Comparison of ENCODE assay signal across 8 cellular contexts in genomic region chr10:100986952-100987684, GRCh38. TPM values are rescaled to one million over a fixed set of nuclear protein-coding genes. Genes with fewer than 3 reads are reported as not detected.
DNase-seq lines count a peak whose midpoint lies in the region; ATAC-seq and TF ChIP-seq lines count a peak whose summit lies in the region.

MRPL43 (minus strand) TSS chr10:100987497; CDS start chr10:100987443, 54 bp downstream.
TWNK (plus strand) TSS chr10:100987543; CDS start chr10:100988211, 668 bp downstream.

- DNase-seq in AG04450 (ENCODE audit: low read depth, low spot score) (no peak), NCI-H446 (lab: John Stamatoyannopoulos, UW) (peak; percentile 44 to 69), cerebellum (ENCODE audit: low spot score) (peak; percentile 93), kidney glomerular epithelial cell (lab: John Stamatoyannopoulos, UW) (peak; percentile 60)
- DNase-seq in activated CD4-positive, alpha-beta T cell treated with anti-CD3 and anti-CD28 coated beads for 24 hours (ENCODE audit: low read depth in 2 of 2) = peak; percentile 76 to 77
- peak; percentile 92 for DNase-seq in stimulated activated CD4-positive, alpha-beta T cell treated with anti-CD3 and anti-CD28 coated beads, Interleukin-15, amount 100 ng/mL, for 24 hours

- peak within 1 kb of the TSS; percentile 97 for H3K4me3 ChIP-seq in AG04450 (ENCODE audit: low read depth, low read length)

- no peaks in the 10 kb centered on the region for H3K27me3 ChIP-seq in AG04450 (ENCODE audit: control insufficient read depth, insufficient read depth, low read length)

- TF ChIP-seq CTCF in AG04450 (IDR thresholded peaks at IDR 0.05; ENCODE audit: low read depth, low read length) = no peak

- ATAC-seq in GM18867 (IDR thresholded peaks at IDR 0.05; ENCODE audit: unreplicated experiment) (peak; percentile 78), HG03097 (IDR thresholded peaks at IDR 0.05; ENCODE audit: low FRiP score, unreplicated experiment) (peak; percentile 62)

- CTCF ChIA-PET in AG04450 (lab: Charles Lee) = interaction anchor here (1.1 to 5.7 kb wide), 4 partner anchors 10 to 33 kb away, joined by 5 to 24 read pairs (median 7); partner anchors contain the start of gene SEMA4G

- no peaks in the 10 kb centered on the region; the same call in 1 of the 2 replicates for H3K9me3 ChIP-seq in AG04450 (ENCODE audit: control insufficient read depth, insufficient read depth, low read length)

- peak within 1 kb of the TSS; percentile 39 for H3K27ac ChIP-seq in AG04450 (ENCODE audit: low read depth, low read length)

- POLR2A ChIA-PET in AG04450 (lab: Yijun Ruan, JAX) = no interaction called here

RNA-seq across cellular contexts. Expression of gene MRPL43, which starts in this region (rescaled TPM):
- polyA plus RNA-seq in AG04450 (2011; rRNA removed) = 72.3 and 88.0 TPM in 2 replicates
- polyA minus RNA-seq in AG04450 (2011; rRNA and poly(A)+ RNA removed) = 14.0 and 20.0 TPM in 2 replicates
- 38.1 TPM for total RNA-seq in cerebellum

RNA-seq across cellular contexts. Expression of gene TWNK, which starts in this region (rescaled TPM):
- polyA plus RNA-seq in AG04450 (2011; rRNA removed) = 4.3 and 6.9 TPM in 2 replicates
- polyA minus RNA-seq in AG04450 (2011; rRNA and poly(A)+ RNA removed) = 5.5 and 7.8 TPM in 2 replicates
- 5.6 TPM for total RNA-seq in cerebellum
